In the genomic region with DNA sequence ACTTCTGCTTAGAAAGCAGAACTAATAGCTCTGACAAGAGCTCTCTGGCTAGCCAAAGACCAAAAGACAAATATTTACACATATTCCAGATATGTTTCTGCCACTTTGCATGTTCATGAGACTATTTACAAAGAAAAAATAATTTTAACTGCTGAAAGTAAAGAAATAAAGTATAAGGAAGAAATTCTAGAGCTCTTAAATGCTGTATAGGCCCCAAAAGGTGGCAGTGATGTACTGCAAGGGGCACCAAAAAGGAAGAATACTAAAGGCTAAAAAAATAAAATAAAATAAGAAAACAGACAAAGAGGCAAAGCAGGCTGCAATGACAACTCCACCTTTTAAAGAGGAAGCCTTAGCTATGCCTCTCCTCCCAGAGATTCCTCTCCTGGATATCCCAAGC, we compare ENCODE assay signal across 10 cellular contexts. TPM values are rescaled to one million over a fixed set of nuclear protein-coding genes. Genes with fewer than 3 reads are reported as not detected.
DNase-seq lines count a peak whose midpoint lies in the region; ATAC-seq, FAIRE-seq and TF ChIP-seq lines count a peak whose summit lies in the region.
"Had no signal": no experiment of that assay in that cellular context is flagged by ENCODE, and none has a peak within 500 bp of the region (broad histone marks: within the 10 kb centered on the region; RNA-seq: fewer than 3 reads in every experiment).

No MANE protein-coding gene starts in this region.

- TF ChIP-seq CTCF in GM12873 (IDR thresholded peaks at IDR 0.05; ENCODE audit: insufficient read depth, low read depth, low read length, missing control alignments) (peak; percentile 2), dorsolateral prefrontal cortex (IDR thresholded peaks at IDR 0.05 in 54 of 56, conservative IDR thresholded peaks at IDR 0.05 in 2 of 56; ENCODE audit: low read depth in 1 of 56, partially characterized antibody in 56 of 56) (peak in 49 of 56 donors; percentile 17 to 63 (median 45)), nephron progenitor cell (IDR thresholded peaks at IDR 0.05) (no peak)

- H3K4me1 ChIP-seq in skeletal muscle tissue (ENCODE audit: control insufficient read depth in 3 of 3, insufficient read depth in 3 of 3, low read length in 3 of 3), result peaks cover 23 to 34% (median 23%) of the 10 kb centered on the region in 3 donors

- peaks cover 39% of the 10 kb centered on the region for H3K4me1 Mint-ChIP-seq in nephron progenitor cell

- H3K27ac ChIP-seq in dorsolateral prefrontal cortex (peak overlapping the region; percentile 24 to 100 (median 99)), skeletal muscle tissue (ENCODE audit: low read depth, low read length) (peak overlapping the region; percentile 88)

- peaks cover 5% of the 10 kb centered on the region for H3K27me3 Mint-ChIP-seq in nephron progenitor cell (ENCODE audit: low read depth, poor library complexity)

- H3K27ac Mint-ChIP-seq in nephron progenitor cell, result no peak overlapping the region
- H3K27ac Mint-ChIP-seq: T-helper 1 cell treated with Interleukin-12 subunit alpha and Interleukin-12 subunit beta and Interleukin-4 antibody, amounts not matched to agents 30 μg/mL and 1 μg/mL, for 36 hours had no signal

- peak; percentile 28 to 51 for DNase-seq in NCI-H526 (lab: John Stamatoyannopoulos, UW)
- no peak for DNase-seq in dorsolateral prefrontal cortex
- DNase-seq in nephron progenitor cell, result no peak
- DNase-seq in NCI-H446 (lab: John Stamatoyannopoulos, UW), result no peak
- no peak for DNase-seq in frontal cortex (ENCODE audit: low spot score in 2 of 2)

- no peaks in the 10 kb centered on the region for H3K9me3 ChIP-seq in skeletal muscle tissue (ENCODE audit: control insufficient read depth in 3 of 3, low read length in 3 of 3)
- H3K9me3 ChIP-seq: HAP-1 had no signal

- ATAC-seq in HG03469 (IDR thresholded peaks at IDR 0.05; ENCODE audit: unreplicated experiment), result no peak

- peaks cover 10% of the 10 kb centered on the region for H3K36me3 Mint-ChIP-seq in nephron progenitor cell (ENCODE audit: low read depth)

- H3K27me3 ChIP-seq in dorsolateral prefrontal cortex, result no peaks in the 10 kb centered on the region
- no peaks in the 10 kb centered on the region for H3K27me3 ChIP-seq in skeletal muscle tissue (ENCODE audit: control insufficient read depth in 3 of 3, insufficient read depth in 3 of 3, low read length in 3 of 3)

- H3K4me3 ChIP-seq in dorsolateral prefrontal cortex (no peak overlapping the region), skeletal muscle tissue (ENCODE audit: low read length in 3 of 3) (no peak overlapping the region)
- H3K4me3 ChIP-seq: HAP-1 had no signal

- FAIRE-seq in frontal cortex (lab: Jason Lieb, UNC), result no peak

- no peak overlapping the region for H3K4me3 Mint-ChIP-seq in nephron progenitor cell
- H3K4me3 Mint-ChIP-seq: T-helper 1 cell treated with Interleukin-12 subunit alpha and Interleukin-12 subunit beta and Interleukin-4 antibody, amounts not matched to agents 30 μg/mL and 1 μg/mL, for 36 hours had no signal

- intact Hi-C loops in dorsolateral prefrontal cortex (cut with DNase I), result loop anchor here (10.0 kb wide), 1 partner anchor 152 kb away; a partner anchor contains a TSS

- peaks cover 25% of the 10 kb centered on the region for H3K9me3 Mint-ChIP-seq in nephron progenitor cell

- H3K36me3 ChIP-seq in skeletal muscle tissue (ENCODE audit: control insufficient read depth in 3 of 3, insufficient read depth in 3 of 3, low read length in 3 of 3), result no peaks in the 10 kb centered on the region
- H3K36me3 ChIP-seq: HAP-1 had no signal

- H3K9ac ChIP-seq in skeletal muscle tissue (ENCODE audit: low read depth in 1 of 3, low read length in 3 of 3), result no peak overlapping the region

RNA-seq across cellular contexts. Expression of a gene that starts 23.0 kb away (rescaled TPM):
- total RNA-seq in dorsolateral prefrontal cortex, result 1 to 10 TPM in 41 of 120 experiments, under 1 TPM in 61, not detected in 18; 0.26 to 2.9 (median 0.90) TPM
- 0.52 TPM for total RNA-seq in skeletal muscle tissue
- 0.82 TPM for total RNA-seq in frontal cortex

RNA-seq across cellular contexts. Expression of a gene that starts 42.7 kb away (rescaled TPM):
- total RNA-seq in dorsolateral prefrontal cortex (1 to 10 TPM in 85 of 120 experiments, under 1 TPM in 19, not detected in 16; 0.48 to 6.1 (median 1.6) TPM), skeletal muscle tissue (not detected), frontal cortex (not detected)

RNA-seq across cellular contexts. Expression of a gene that starts 53.5 kb away (rescaled TPM):
- total RNA-seq in dorsolateral prefrontal cortex (1 to 10 TPM in 70 of 120 experiments, under 1 TPM in 24, not detected in 26; 0.55 to 4.4 (median 1.4) TPM), skeletal muscle tissue (not detected), frontal cortex (2.9 TPM)

RNA-seq across cellular contexts. Expression of a gene that starts 59.2 kb away (rescaled TPM):
- total RNA-seq in dorsolateral prefrontal cortex (1 to 10 TPM in 106 of 120 experiments, under 1 TPM in 14; 0.42 to 8.8 (median 1.9) TPM), skeletal muscle tissue (0.52 TPM), frontal cortex (under 0.01 TPM)

Comparison
In these comparisons a context has a peak if more than half of its experiments do, and no peak if none do; other contexts are left out.
1. DNase-seq: peak in NCI-H526 (2 of 2); none in dorsolateral prefrontal cortex (0 of 10), nephron progenitor cell (single experiment), NCI-H446 (0 of 2) and frontal cortex (0 of 2).